In genomic region chr14:51738754-51739153, GRCh38 we compare ENCODE assay signal across 11 cellular contexts.
DNase-seq lines count a peak whose midpoint lies in the region; ATAC-seq, FAIRE-seq and TF ChIP-seq lines count a peak whose summit lies in the region.
"Had no signal": no experiment of that assay in that cellular context is flagged by ENCODE, and none has a peak within 500 bp of the region (broad histone marks: within the 10 kb centered on the region; RNA-seq: fewer than 3 reads in every experiment).

No MANE protein-coding gene starts in this region.

- no peak overlapping the region for H3K27ac Mint-ChIP-seq in stimulated activated naive CD8-positive, alpha-beta T cell treated with anti-CD3 and anti-CD28 coated beads, Interleukin-15, amount 100 ng/mL, for 72 hours

- peak; percentile 13 for DNase-seq in GM12892 (ENCODE audit: insufficient read length)
- DNase-seq in HuH-7 (ENCODE audit: low spot score): peak; percentile 23
- no peak for DNase-seq in epithelial cell of esophagus (ENCODE audit: low read depth)
- DNase-seq in stimulated activated naive CD8-positive, alpha-beta T cell treated with anti-CD3 and anti-CD28 coated beads, Interleukin-15, amount 100 ng/mL, for 72 hours: no peak
- no peak for DNase-seq in heart left ventricle
- DNase-seq in aorta: no peak
- DNase-seq: GDM1, Peyer's patch had no signal

- intact Hi-C loops in heart left ventricle (cut with DNase I) (no loop called here), aorta (cut with DNase I) (no loop called here)

- H3K27me3 Mint-ChIP-seq in stimulated activated naive CD8-positive, alpha-beta T cell treated with anti-CD3 and anti-CD28 coated beads, Interleukin-15, amount 100 ng/mL, for 72 hours: peaks cover 8% of the 10 kb centered on the region

- no peak for FAIRE-seq in GM12892 (lab: Jason Lieb, UNC)

- ATAC-seq in GM21447 (IDR thresholded peaks at IDR 0.05; ENCODE audit: unreplicated experiment) (peak; percentile 79), GM21526 (IDR thresholded peaks at IDR 0.05; ENCODE audit: low FRiP score, unreplicated experiment) (no peak), heart left ventricle (no peak), aorta (ENCODE audit: low FRiP score) (no peak)
- ATAC-seq in stimulated activated naive CD8-positive, alpha-beta T cell treated with anti-CD3 and anti-CD28 coated beads, Interleukin-15, amount 100 ng/mL, for 72 hours: no peak

- TF ChIP-seq POLR2A in GM12892 (IDR thresholded peaks at IDR 0.05; ENCODE audit: low read depth, low read length) (no peak), heart left ventricle (IDR thresholded peaks at IDR 0.05) (no peak)

- H3K9me3 ChIP-seq in heart left ventricle (no peaks in the 10 kb centered on the region), aorta (ENCODE audit: control insufficient read depth, low read length) (no peaks in the 10 kb centered on the region)
- H3K9me3 ChIP-seq: Peyer's patch had no signal

- WGBS in heart left ventricle, 4 donors: 50 to 66% (median 61%) methylated on average over 8 of the region's 8 CpGs
- 69 to 72% methylated on average over 8 of the region's 8 CpGs for WGBS in aorta, 2 donors

- no peaks in the 10 kb centered on the region for H3K4me1 Mint-ChIP-seq in stimulated activated naive CD8-positive, alpha-beta T cell treated with anti-CD3 and anti-CD28 coated beads, Interleukin-15, amount 100 ng/mL, for 72 hours
- H3K4me1 Mint-ChIP-seq: central memory CD8-positive, alpha-beta T cell had no signal

- H3K27ac ChIP-seq in heart left ventricle (no peak overlapping the region), aorta (ENCODE audit: low read depth in 1 of 2, low read length in 2 of 2) (no peak overlapping the region)
- H3K27ac ChIP-seq: Peyer's patch had no signal

- no peaks in the 10 kb centered on the region for H3K27me3 ChIP-seq in heart left ventricle
- no peaks in the 10 kb centered on the region for H3K27me3 ChIP-seq in aorta (ENCODE audit: control insufficient read depth in 1 of 2, insufficient read depth in 2 of 2, low read length in 1 of 2)
- H3K27me3 ChIP-seq: Peyer's patch had no signal

- H3K9me3 Mint-ChIP-seq in stimulated activated naive CD8-positive, alpha-beta T cell treated with anti-CD3 and anti-CD28 coated beads, Interleukin-15, amount 100 ng/mL, for 72 hours: no peaks in the 10 kb centered on the region
- H3K9me3 Mint-ChIP-seq: central memory CD8-positive, alpha-beta T cell had no signal

- H3K4me1 ChIP-seq in heart left ventricle (peaks cover 0 to 9% (median 0%) of the 10 kb centered on the region in 12 donors), aorta (ENCODE audit: control insufficient read depth in 1 of 2, insufficient read depth in 2 of 2, low read length in 2 of 2) (no peaks in the 10 kb centered on the region)
- H3K4me1 ChIP-seq: Peyer's patch had no signal

- H3K4me3 ChIP-seq in epithelial cell of esophagus (ENCODE audit: low read length): no peak overlapping the region
- H3K4me3 ChIP-seq in heart left ventricle: no peak overlapping the region
- no peak overlapping the region for H3K4me3 ChIP-seq in aorta (ENCODE audit: low read length in 2 of 2)
- H3K4me3 ChIP-seq: Peyer's patch had no signal

- TF ChIP-seq CTCF in epithelial cell of esophagus (IDR thresholded peaks at IDR 0.05; ENCODE audit: insufficient read depth, low read depth, low read length, missing control alignments): peak; percentile 6
- no peak for TF ChIP-seq CTCF in heart left ventricle (IDR thresholded peaks at IDR 0.05)

- no peaks in the 10 kb centered on the region for H3K36me3 ChIP-seq in heart left ventricle
- no peaks in the 10 kb centered on the region for H3K36me3 ChIP-seq in aorta (ENCODE audit: control insufficient read depth in 1 of 2, insufficient read depth in 2 of 2, low read length in 1 of 2)
- H3K36me3 ChIP-seq: Peyer's patch had no signal

- H3K4me3 Mint-ChIP-seq in stimulated activated naive CD8-positive, alpha-beta T cell treated with anti-CD3 and anti-CD28 coated beads, Interleukin-15, amount 100 ng/mL, for 72 hours: no peak overlapping the region
- H3K4me3 Mint-ChIP-seq: central memory CD8-positive, alpha-beta T cell had no signal

Comparison
In these comparisons a context has a peak if more than half of its experiments do, and no peak if none do; other contexts are left out.
1. DNase-seq: peak in GM12892 (single experiment) and HuH-7 (single experiment); none in epithelial cell of esophagus (single experiment), stimulated activated naive CD8-positive, alpha-beta T cell treated with anti-CD3 and anti-CD28 coated beads, Interleukin-15, amount 100 ng/mL, for 72 hours (0 of 2), heart left ventricle (0 of 5) and aorta (0 of 2).